Comparison of ENCODE assay signal across 21 cellular contexts in the genomic region with DNA sequence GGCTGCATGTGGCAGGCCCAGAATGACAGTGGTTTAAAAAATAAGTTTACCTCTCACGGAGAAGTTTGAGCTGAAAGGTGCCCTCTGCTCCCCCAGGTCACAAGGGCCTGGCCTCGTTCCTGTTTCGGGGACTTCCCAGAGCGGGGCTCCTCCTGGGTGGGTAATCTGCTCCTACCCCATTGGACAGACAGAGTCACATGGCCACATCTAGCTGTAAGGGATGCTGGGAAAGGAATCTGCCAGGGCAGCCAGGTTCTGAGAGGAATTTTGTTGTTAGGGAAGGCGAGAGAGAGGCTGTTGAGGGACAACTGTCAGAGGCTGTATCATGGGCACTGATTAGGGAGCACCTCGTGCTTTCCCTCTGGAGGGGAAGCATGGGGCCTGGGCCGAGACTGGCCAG. TPM values are rescaled to one million over a fixed set of nuclear protein-coding genes. Genes with fewer than 3 reads are reported as not detected.
"Had no signal": no experiment of that assay in that cellular context is flagged by ENCODE, and none has a peak within 500 bp of the region (broad histone marks: within the 10 kb centered on the region; RNA-seq: fewer than 3 reads in every experiment).

No MANE protein-coding gene starts in this region.

- H3K4me1 ChIP-seq: esophagus muscularis mucosa, gastrocnemius medialis, pancreas had no signal

- H3K27ac Mint-ChIP-seq: progenitor cell of endocrine pancreas had no signal

- ATAC-seq: gastrocnemius medialis, heart right ventricle, pancreas, right cardiac atrium had no signal

- DNase-seq: effector CD4-positive, alpha-beta T cell; gastrocnemius medialis; heart right ventricle; hypothalamus; kidney glomerular epithelial cell; mesendoderm; naive B cell; occipital lobe; pancreas; small intestine; stimulated activated CD4-positive, alpha-beta T cell treated with anti-CD3 and anti-CD28 coated beads, Interleukin-12 subunit alpha, Interleukin-12 subunit beta, amount 100 ng/mL, for 4 hours; stimulated activated naive CD4-positive, alpha-beta T cell treated with Interleukin-2 at 50 U/mL for 16 hours; trophoblast cell had no signal

- H3K9me3 ChIP-seq: esophagus muscularis mucosa, gastrocnemius medialis, heart right ventricle, pancreas had no signal

- H3K36me3 Mint-ChIP-seq: naive B cell had no signal

- H3K27me3 ChIP-seq: gastrocnemius medialis, pancreas had no signal

- H3K4me3 Mint-ChIP-seq: naive B cell had no signal

- H3K27ac ChIP-seq: coronary artery, epithelial cell of prostate, esophagus muscularis mucosa, gastrocnemius medialis, heart right ventricle, pancreas had no signal

RNA-seq across cellular contexts. Expression of gene DIO3, which starts 24.0 kb away (rescaled TPM):
- total RNA-seq: dermis microvascular lymphatic vessel endothelial cell, fibroblast of villous mesenchyme, lung microvascular endothelial cell, occipital lobe had no signal
